Comparison of ENCODE assay signal across 27 cellular contexts in the genomic region with DNA sequence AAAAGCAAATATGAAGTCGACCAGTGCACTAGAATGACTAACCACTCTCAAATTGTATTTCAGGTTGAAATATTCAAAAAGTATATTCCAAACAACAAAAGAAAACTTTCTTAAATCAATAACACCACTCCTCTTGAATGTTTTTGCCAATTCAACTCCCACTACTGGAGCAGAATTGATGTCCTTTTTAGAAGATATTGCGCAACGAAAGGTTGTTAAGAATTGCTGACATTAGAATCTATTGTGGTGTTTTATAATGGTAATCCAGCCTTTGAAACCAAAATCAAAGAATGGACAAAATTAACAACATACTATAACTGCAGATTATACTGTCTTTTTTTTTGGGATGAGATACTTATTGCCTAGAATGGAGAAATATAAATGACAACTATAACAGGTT.
"Had no signal": no experiment of that assay in that cellular context is flagged by ENCODE, and none has a peak within 500 bp of the region (broad histone marks: within the 10 kb centered on the region; RNA-seq: fewer than 3 reads in every experiment).

No MANE protein-coding gene starts in this region.

- FAIRE-seq: keratinocyte, pancreas had no signal

- H3K27me3 Mint-ChIP-seq: dendritic cell treated with granulocyte-macrophage colony-stimulating factor and Interleukin-4, amounts not matched to agents 40 ng/mL and 50 ng/mL, for 4 days; naive B cell; natural killer cell treated with Interleukin-12 subunit alpha and Interleukin-12 subunit beta and Interleukin-15 and Interleukin-18, amount 100 ng/mL, for 72 hours; type B pancreatic cell had no signal

- DNase-seq: colonic mucosa; effector CD8-positive, alpha-beta T cell; erythroblast; esophagus squamous epithelium; foreskin fibroblast; gastrocnemius medialis; head of caudate nucleus; mesenchymal stem cell; mucosa of descending colon; naive B cell; pancreas; stimulated activated CD4-positive, alpha-beta T cell treated with anti-CD3 and anti-CD28 coated beads, Interleukin-2, amount 100 ng/mL, for 24 hours; stimulated activated CD4-positive, alpha-beta T cell treated with anti-CD3 and anti-CD28 coated beads, Interleukin-4, amount 100 ng/mL, for 24 hours; stimulated activated naive CD8-positive, alpha-beta T cell treated with anti-CD3 and anti-CD28 coated beads, Interleukin-15, Interleukin-2, amounts not matched to agents 100 U/mL and 50 U/mL, for 24 hours; substantia nigra; testis; tibial artery had no signal

- H3K27ac ChIP-seq: colonic mucosa, esophagus squamous epithelium, gastrocnemius medialis, neutrophil, pancreas, testis, tibial artery had no signal

- H3K4me3 ChIP-seq: colonic mucosa, esophagus squamous epithelium, gastrocnemius medialis, mucosa of descending colon, pancreas, testis, tibial artery had no signal

- H3K4me3 Mint-ChIP-seq: dendritic cell treated with granulocyte-macrophage colony-stimulating factor and Interleukin-4, amounts not matched to agents 40 ng/mL and 50 ng/mL, for 4 days; mesothelial cell of epicardium; naive B cell; neural crest cell; stimulated activated effector memory CD8-positive, alpha-beta T cell treated with anti-CD3 and anti-CD28 coated beads, Interleukin-12 subunit alpha, Interleukin-12 subunit beta, amount 100 ng/mL, for 72 hours; type B pancreatic cell had no signal

- ATAC-seq: gastrocnemius medialis; left lobe of liver; mucosa of descending colon; natural killer cell treated with Interleukin-12 subunit alpha and Interleukin-12 subunit beta and Interleukin-15 and Interleukin-18, amount 100 ng/mL, for 72 hours; pancreas; sciatic nerve; stimulated activated effector memory CD8-positive, alpha-beta T cell treated with anti-CD3 and anti-CD28 coated beads, Interleukin-12 subunit alpha, Interleukin-12 subunit beta, amount 100 ng/mL, for 72 hours; stimulated activated naive CD8-positive, alpha-beta T cell treated with anti-CD3 and anti-CD28 coated beads, Interleukin-15, Interleukin-2, amounts not matched to agents 100 U/mL and 50 U/mL, for 24 hours had no signal

- H3K9me3 ChIP-seq: colonic mucosa, esophagus squamous epithelium, gastrocnemius medialis, neutrophil, pancreas, testis, tibial artery had no signal

- H3K4me1 ChIP-seq: colonic mucosa, esophagus squamous epithelium, gastrocnemius medialis, pancreas, testis, tibial artery had no signal

- H3K36me3 Mint-ChIP-seq: mesothelial cell of epicardium; naive B cell; natural killer cell treated with Interleukin-12 subunit alpha and Interleukin-12 subunit beta and Interleukin-15 and Interleukin-18, amount 100 ng/mL, for 72 hours; stimulated activated effector memory CD8-positive, alpha-beta T cell treated with anti-CD3 and anti-CD28 coated beads, Interleukin-12 subunit alpha, Interleukin-12 subunit beta, amount 100 ng/mL, for 72 hours; type B pancreatic cell had no signal

- H3K27ac Mint-ChIP-seq: dendritic cell treated with granulocyte-macrophage colony-stimulating factor and Interleukin-4, amounts not matched to agents 40 ng/mL and 50 ng/mL, for 4 days; mesothelial cell of epicardium; naive B cell; natural killer cell treated with Interleukin-12 subunit alpha and Interleukin-12 subunit beta and Interleukin-15 and Interleukin-18, amount 100 ng/mL, for 72 hours; stimulated activated effector memory CD8-positive, alpha-beta T cell treated with anti-CD3 and anti-CD28 coated beads, Interleukin-12 subunit alpha, Interleukin-12 subunit beta, amount 100 ng/mL, for 72 hours; type B pancreatic cell had no signal

- H3K4me1 Mint-ChIP-seq: mesothelial cell of epicardium; neural crest cell; stimulated activated effector memory CD8-positive, alpha-beta T cell treated with anti-CD3 and anti-CD28 coated beads, Interleukin-12 subunit alpha, Interleukin-12 subunit beta, amount 100 ng/mL, for 72 hours had no signal

- H3K36me3 ChIP-seq: colonic mucosa, esophagus squamous epithelium, gastrocnemius medialis, neutrophil, pancreas, tibial artery had no signal

- H3K27me3 ChIP-seq: colonic mucosa, esophagus squamous epithelium, gastrocnemius medialis, neutrophil, pancreas, testis, tibial artery had no signal

- H3K9me3 Mint-ChIP-seq: dendritic cell treated with granulocyte-macrophage colony-stimulating factor and Interleukin-4, amounts not matched to agents 40 ng/mL and 50 ng/mL, for 4 days; mesothelial cell of epicardium; neural crest cell; type B pancreatic cell had no signal
